Comparison of ENCODE assay signal across 15 cellular contexts in the genomic region with DNA sequence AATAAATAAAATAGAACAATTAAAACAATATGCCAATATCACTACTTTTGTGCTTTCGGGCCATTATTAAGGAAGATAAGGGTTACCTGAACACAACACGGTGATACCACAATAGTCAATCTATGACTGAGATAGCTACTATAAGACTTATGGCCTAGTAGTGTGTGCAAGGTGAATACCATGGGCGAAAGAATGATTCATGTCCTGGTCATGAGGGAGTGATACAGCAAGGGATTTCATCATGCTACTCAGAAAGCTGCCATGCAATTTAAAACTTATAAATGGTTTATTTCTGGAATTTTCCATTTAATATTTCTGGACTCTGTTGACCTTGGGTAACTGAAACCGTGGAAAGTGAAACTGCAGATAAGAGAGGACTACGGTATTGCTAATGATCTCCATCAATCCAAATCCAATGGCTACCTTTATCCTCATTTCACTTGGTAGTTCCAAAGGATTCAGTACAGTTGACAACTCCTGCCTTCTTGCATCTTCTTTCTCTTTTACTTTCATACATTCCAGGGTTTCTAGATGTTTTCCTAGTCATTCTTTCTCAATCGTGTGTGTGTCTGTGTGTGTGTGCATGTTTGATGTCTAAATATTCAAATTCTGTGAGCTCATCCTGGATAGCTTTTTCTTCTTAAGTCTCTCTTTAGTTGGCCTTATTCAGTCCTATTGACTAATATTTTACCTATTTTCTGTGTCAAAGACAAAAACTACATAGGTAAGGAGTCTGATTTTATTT.
DNase-seq lines count a peak whose midpoint lies in the region; ATAC-seq, FAIRE-seq and TF ChIP-seq lines count a peak whose summit lies in the region.
"Had no signal": no experiment of that assay in that cellular context is flagged by ENCODE, and none has a peak within 500 bp of the region (broad histone marks: within the 10 kb centered on the region; RNA-seq: fewer than 3 reads in every experiment).

No MANE protein-coding gene starts in this region.

- TF ChIP-seq CTCF in AG09309 (IDR thresholded peaks at IDR 0.05; ENCODE audit: control insufficient read depth, insufficient read depth, low read depth, low read length, missing control alignments) (no peak), bronchial epithelial cell (IDR thresholded peaks at IDR 0.05; ENCODE audit: insufficient read depth, low read length, severe bottlenecking) (no peak)

- FAIRE-seq in bronchial epithelial cell (lab: Jason Lieb, UNC), result no peak

- H3K27me3 ChIP-seq in bronchial epithelial cell (ENCODE audit: control insufficient read depth, insufficient read depth, low read length), result no peaks in the 10 kb centered on the region
- H3K27me3 ChIP-seq: BE2C, gastroesophageal sphincter, sigmoid colon had no signal

- ATAC-seq in HG03442 (IDR thresholded peaks at IDR 0.05; ENCODE audit: unreplicated experiment), result no peak
- ATAC-seq: gastroesophageal sphincter had no signal

- H3K4me3 ChIP-seq in AG09309 (ENCODE audit: control insufficient read depth, low read depth, low read length) (no peak overlapping the region), bronchial epithelial cell (ENCODE audit: low read depth, low read length) (no peak overlapping the region)
- H3K4me3 ChIP-seq: gastroesophageal sphincter, sigmoid colon had no signal

- H3K36me3 ChIP-seq in bronchial epithelial cell (ENCODE audit: control insufficient read depth, insufficient read depth, low read length), result no peaks in the 10 kb centered on the region
- H3K36me3 ChIP-seq: BE2C, gastroesophageal sphincter, sigmoid colon, WERI-Rb-1 had no signal

- DNase-seq in AG09309 (ENCODE audit: low read depth) (peak; percentile 21), HT1080 (ENCODE audit: low read depth) (peak; percentile 69), bronchial epithelial cell (ENCODE audit: low read depth) (peak; percentile 97), kidney tubule cell (ENCODE audit: low spot score) (peak; percentile 72), DMS153 treated with DMSO at 0.1 percent for 48 hours (lab: John Stamatoyannopoulos, UW; ENCODE audit: unreplicated experiment) (no peak), NCI-H2196 treated with DMSO at 0.1 percent for 48 hours (lab: John Stamatoyannopoulos, UW; ENCODE audit: unreplicated experiment) (no peak), NCI-H1092 treated with DMSO at 0.1 percent for 48 hours (lab: John Stamatoyannopoulos, UW) (no peak)
- DNase-seq: activated gamma-delta T cell; BE2C; NCI-H1048; sigmoid colon; stimulated activated naive CD4-positive, alpha-beta T cell; WERI-Rb-1 had no signal

Comparison
In these comparisons a context has a peak if more than half of its experiments do, and no peak if none do; other contexts are left out.
1. DNase-seq: peak in AG09309 (single experiment), HT1080 (single experiment), bronchial epithelial cell (single experiment) and kidney tubule cell (single experiment); none in DMS153 treated with DMSO at 0.1 percent for 48 hours (single experiment), NCI-H2196 treated with DMSO at 0.1 percent for 48 hours (single experiment) and NCI-H1092 treated with DMSO at 0.1 percent for 48 hours (single experiment).